ENCODE assay signal across 25 cellular contexts in genomic region chr7:72098812-72099211, GRCh38.
DNase-seq lines count a peak whose midpoint lies in the region; ATAC-seq and TF ChIP-seq lines count a peak whose summit lies in the region.
"Had no signal": no experiment of that assay in that cellular context is flagged by ENCODE, and none has a peak within 500 bp of the region (broad histone marks: within the 10 kb centered on the region; RNA-seq: fewer than 3 reads in every experiment).

No MANE protein-coding gene starts in this region.

- H4K20me1 ChIP-seq in hepatocyte (ENCODE audit: insufficient read depth, poor library complexity, severe bottlenecking), result no peaks in the 10 kb centered on the region

- H3K27ac Mint-ChIP-seq in activated T-helper 2 cell treated with anti-CD3 and anti-CD28 coated beads, Interferon-gamma antibody, Interleukin-2, Interleukin-4, amounts not matched to agents 10 μg/mL and 5 μg/mL and 100 μg/mL, durations not matched to agents 14 hours and 24 hours and 36 hours, result no peak overlapping the region
- H3K27ac Mint-ChIP-seq: activated naive CD8-positive, alpha-beta T cell treated with anti-CD3 and anti-CD28 coated beads, Interleukin-2, amount 10 ng/mL, durations not matched to agents 7 days and 5 days; activated T-helper 1 cell treated with anti-CD3 and anti-CD28 coated beads, Interleukin-12 subunit alpha, Interleukin-12 subunit beta, Interleukin-2, Interleukin-4 antibody, amounts not matched to agents 30 ng/mL and 10 ng/mL and 1 ng/mL, durations not matched to agents 14 hours and 24 hours and 36 hours; CD4-positive, CD25-positive, alpha-beta regulatory T cell; IgD-negative memory B cell; memory B cell; natural killer cell had no signal

- no peaks in the 10 kb centered on the region for H3K9me3 ChIP-seq in hepatocyte (ENCODE audit: low read depth)
- H3K9me3 ChIP-seq in vagina, result no peaks in the 10 kb centered on the region
- H3K9me3 ChIP-seq: prostate gland, tibial artery had no signal

- H3K79me2 ChIP-seq in hepatocyte, result no peaks in the 10 kb centered on the region

- TF ChIP-seq CTCF in hepatocyte (IDR thresholded peaks at IDR 0.05; ENCODE audit: poor library complexity) (no peak), vagina (IDR thresholded peaks at IDR 0.05) (no peak)

- H3K27ac ChIP-seq in hepatocyte, result no peak overlapping the region
- peak overlapping the region; percentile 27 for H3K27ac ChIP-seq in vagina
- H3K27ac ChIP-seq: HL-60, prostate gland, tibial artery had no signal

- peaks cover 21% of the 10 kb centered on the region for H3K9me3 Mint-ChIP-seq in activated T-helper 2 cell treated with anti-CD3 and anti-CD28 coated beads, Interferon-gamma antibody, Interleukin-2, Interleukin-4, amounts not matched to agents 10 μg/mL and 5 μg/mL and 100 μg/mL, durations not matched to agents 14 hours and 24 hours and 36 hours

- no peaks in the 10 kb centered on the region for H3K9me2 ChIP-seq in hepatocyte (replicated peaks; ENCODE audit: insufficient read depth)

- H3K36me3 ChIP-seq in hepatocyte (replicated peaks; ENCODE audit: insufficient read depth, low read depth) (no peaks in the 10 kb centered on the region), vagina (no peaks in the 10 kb centered on the region)
- H3K36me3 ChIP-seq: prostate gland, tibial artery had no signal

- TF ChIP-seq POLR2A in vagina (IDR thresholded peaks at IDR 0.05) (no peak), erythroblast (IDR thresholded peaks at IDR 0.05; ENCODE audit: low read length) (no peak)

- H3K36me3 Mint-ChIP-seq in activated T-helper 2 cell treated with anti-CD3 and anti-CD28 coated beads, Interferon-gamma antibody, Interleukin-2, Interleukin-4, amounts not matched to agents 10 μg/mL and 5 μg/mL and 100 μg/mL, durations not matched to agents 14 hours and 24 hours and 36 hours (ENCODE audit: low read depth), result no peaks in the 10 kb centered on the region
- H3K36me3 Mint-ChIP-seq: activated naive CD8-positive, alpha-beta T cell treated with anti-CD3 and anti-CD28 coated beads, Interleukin-2, amount 10 ng/mL, durations not matched to agents 7 days and 5 days; CD4-positive, CD25-positive, alpha-beta regulatory T cell; IgD-negative memory B cell; memory B cell; natural killer cell had no signal

- no peaks in the 10 kb centered on the region for H3K4me1 Mint-ChIP-seq in activated T-helper 2 cell treated with anti-CD3 and anti-CD28 coated beads, Interferon-gamma antibody, Interleukin-2, Interleukin-4, amounts not matched to agents 10 μg/mL and 5 μg/mL and 100 μg/mL, durations not matched to agents 14 hours and 24 hours and 36 hours (ENCODE audit: low read depth)
- H3K4me1 Mint-ChIP-seq: activated naive CD8-positive, alpha-beta T cell treated with anti-CD3 and anti-CD28 coated beads, Interleukin-2, amount 10 ng/mL, durations not matched to agents 7 days and 5 days; CD4-positive, CD25-positive, alpha-beta regulatory T cell; IgD-negative memory B cell; memory B cell; natural killer cell had no signal

- peak; percentile 23 for DNase-seq in left cardiac atrium
- DNase-seq in cardiac septum (ENCODE audit: low spot score), result no peak
- peak; percentile 26 for DNase-seq in SK-N-DZ (ENCODE audit: low spot score)
- peak; percentile 58 for DNase-seq in hepatocyte (ENCODE audit: low spot score)
- peak in 1 of 2 donors; percentile 77 for DNase-seq in vagina (ENCODE audit: extremely low spot score in 2 of 2)
- DNase-seq in activated T-helper 2 cell treated with anti-CD3 and anti-CD28 coated beads, Interferon-gamma antibody, Interleukin-2, Interleukin-4, amounts not matched to agents 10 μg/mL and 5 μg/mL and 100 μg/mL, durations not matched to agents 14 hours and 24 hours and 36 hours (ENCODE audit: low spot score), result no peak
- no peak for DNase-seq in erythroblast (lab: John Stamatoyannopoulos, UW)
- DNase-seq: 8988T; activated CD4-positive, CD25-positive, alpha-beta regulatory T cell; activated CD8-positive, alpha-beta memory T cell treated with anti-CD3 and anti-CD28 coated beads for 24 hours; activated naive CD8-positive, alpha-beta T cell treated with anti-CD3 and anti-CD28 coated beads, Interleukin-2, amount 10 ng/mL, durations not matched to agents 7 days and 5 days; CD4-positive, CD25-positive, alpha-beta regulatory T cell; DMS79; H7; natural killer cell; NCI-H1930; NCI-H510A treated with DMSO at 0.1 percent for 48 hours; SIG-M5; tibial artery had no signal

- ATAC-seq in left cardiac atrium (no peak), HG03460 (IDR thresholded peaks at IDR 0.05; ENCODE audit: unreplicated experiment) (no peak)

- intact Hi-C loops in left cardiac atrium (cut with DNase I) (no loop called here), cardiac septum (cut with DNase I) (no loop called here), vagina (cut with DNase I) (no loop called here)
- intact Hi-C loops in activated T-helper 2 cell treated with anti-CD3 and anti-CD28 coated beads, Interferon-gamma antibody, Interleukin-2, Interleukin-4, amounts not matched to agents 10 μg/mL and 5 μg/mL and 100 μg/mL, durations not matched to agents 14 hours and 24 hours and 36 hours (cut with micrococcal nuclease), result no loop called here

- H3K27me3 Mint-ChIP-seq in activated T-helper 2 cell treated with anti-CD3 and anti-CD28 coated beads, Interferon-gamma antibody, Interleukin-2, Interleukin-4, amounts not matched to agents 10 μg/mL and 5 μg/mL and 100 μg/mL, durations not matched to agents 14 hours and 24 hours and 36 hours (ENCODE audit: low read depth), result no peaks in the 10 kb centered on the region
- H3K27me3 Mint-ChIP-seq: activated naive CD8-positive, alpha-beta T cell treated with anti-CD3 and anti-CD28 coated beads, Interleukin-2, amount 10 ng/mL, durations not matched to agents 7 days and 5 days; CD4-positive, CD25-positive, alpha-beta regulatory T cell; IgD-negative memory B cell; memory B cell had no signal

- no peaks in the 10 kb centered on the region for H3K4me1 ChIP-seq in hepatocyte (ENCODE audit: insufficient read depth)
- H3K4me1 ChIP-seq in vagina, result peaks cover 10% of the 10 kb centered on the region
- H3K4me1 ChIP-seq: prostate gland had no signal

- 55% methylated on average over 11 of the region's 11 CpGs for WGBS in hepatocyte (ENCODE audit: low lambda C conversion rate, missing lambda C conversion rate)

- no peak overlapping the region for H2AFZ ChIP-seq in hepatocyte

- H3K27me3 ChIP-seq in hepatocyte, result no peaks in the 10 kb centered on the region
- H3K27me3 ChIP-seq in vagina, result no peaks in the 10 kb centered on the region
- H3K27me3 ChIP-seq: tibial artery had no signal

- no peak overlapping the region for H3K4me3 Mint-ChIP-seq in activated T-helper 2 cell treated with anti-CD3 and anti-CD28 coated beads, Interferon-gamma antibody, Interleukin-2, Interleukin-4, amounts not matched to agents 10 μg/mL and 5 μg/mL and 100 μg/mL, durations not matched to agents 14 hours and 24 hours and 36 hours (ENCODE audit: low read depth)
- H3K4me3 Mint-ChIP-seq: activated naive CD8-positive, alpha-beta T cell treated with anti-CD3 and anti-CD28 coated beads, Interleukin-2, amount 10 ng/mL, durations not matched to agents 7 days and 5 days; activated T-helper 1 cell treated with anti-CD3 and anti-CD28 coated beads, Interleukin-12 subunit alpha, Interleukin-12 subunit beta, Interleukin-2, Interleukin-4 antibody, amounts not matched to agents 30 ng/mL and 10 ng/mL and 1 ng/mL, durations not matched to agents 14 hours and 24 hours and 36 hours; CD4-positive, CD25-positive, alpha-beta regulatory T cell; IgD-negative memory B cell; memory B cell; natural killer cell had no signal

- H3K4me3 ChIP-seq in hepatocyte (no peak overlapping the region), vagina (no peak overlapping the region)
- H3K4me3 ChIP-seq: prostate gland, tibial artery had no signal

- H3K4me2 ChIP-seq in hepatocyte, result peak overlapping the region; percentile 25

Comparison
In these comparisons a context has a peak if more than half of its experiments do, and no peak if none do; other contexts are left out.
1. DNase-seq: peak in left cardiac atrium (single experiment), SK-N-DZ (single experiment) and hepatocyte (single experiment); none in cardiac septum (single experiment), activated T-helper 2 cell treated with anti-CD3 and anti-CD28 coated beads, Interferon-gamma antibody, Interleukin-2, Interleukin-4, amounts not matched to agents 10 μg/mL and 5 μg/mL and 100 μg/mL, durations not matched to agents 14 hours and 24 hours and 36 hours (single experiment) and erythroblast (0 of 2).